ENCODE assay signal across 20 cellular contexts in the genomic region with DNA sequence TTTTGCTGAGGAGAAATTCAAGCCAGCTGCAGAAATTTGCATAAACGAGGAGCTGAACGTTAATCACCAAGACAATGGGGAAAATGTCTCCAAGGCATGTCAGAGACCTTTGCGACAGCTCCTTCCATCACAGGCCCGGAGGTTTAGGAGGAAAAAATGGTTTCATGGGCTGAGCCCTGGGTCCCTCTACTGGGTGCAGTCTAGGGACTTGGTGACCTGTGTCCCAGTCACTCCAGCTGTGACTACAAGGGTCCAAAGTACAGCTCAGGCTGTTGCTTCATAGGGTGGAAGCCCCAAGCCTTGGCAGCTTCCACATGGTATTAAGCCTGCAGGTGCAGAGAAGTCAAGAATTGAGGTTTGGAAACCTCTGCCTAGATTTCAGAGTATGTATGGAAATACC.
DNase-seq lines count a peak whose midpoint lies in the region; ATAC-seq, FAIRE-seq and TF ChIP-seq lines count a peak whose summit lies in the region.
"Had no signal": no experiment of that assay in that cellular context is flagged by ENCODE, and none has a peak within 500 bp of the region (broad histone marks: within the 10 kb centered on the region; RNA-seq: fewer than 3 reads in every experiment).

No MANE protein-coding gene starts in this region.

- no peak for TF ChIP-seq POLR2A in A549 (IDR thresholded peaks at IDR 0.05; ENCODE audit: low read length)

- POLR2A ChIA-PET in A549 (lab: Yijun Ruan, JAX), result no interaction called here

- peaks cover 0 to 3% of the 10 kb centered on the region in 2 donors for H3K36me3 ChIP-seq in small intestine (ENCODE audit: control insufficient read depth in 2 of 2, insufficient read depth in 2 of 2, low read length in 2 of 2)

- TF ChIP-seq EP300 in A549 (IDR thresholded peaks at IDR 0.05), result no peak

- no peak overlapping the region for H3K4me2 ChIP-seq in A549
- H3K4me2 ChIP-seq: GM23338 had no signal

- peaks cover 2% of the 10 kb centered on the region; the same call in 1 of the 3 replicates for H3K4me1 ChIP-seq in A549
- peaks cover 0 to 5% of the 10 kb centered on the region in 2 donors for H3K4me1 ChIP-seq in small intestine (ENCODE audit: control insufficient read depth in 2 of 2, insufficient read depth in 1 of 2, low read depth in 1 of 2, low read length in 1 of 2)

- H3K4me3 ChIP-seq in A549 (no peak overlapping the region), small intestine (ENCODE audit: low read depth in 1 of 2, low read length in 2 of 2) (no peak overlapping the region)
- H3K4me3 ChIP-seq: GM23338 had no signal

- H3K27me3 ChIP-seq in small intestine (ENCODE audit: control insufficient read depth in 2 of 2, insufficient read depth in 2 of 2, low read length in 2 of 2), result no peaks in the 10 kb centered on the region

- H3K9me3 ChIP-seq in A549 (peaks cover 20% of the 10 kb centered on the region), small intestine (ENCODE audit: control insufficient read depth, low read depth) (no peaks in the 10 kb centered on the region)

- FAIRE-seq in A549 (lab: Jason Lieb, UNC) (no peak), small intestine (lab: Jason Lieb, UNC) (no peak)
- FAIRE-seq: D721Med, G401.6, GM12891, H54 had no signal

- DNase-seq in A549 (ENCODE audit: low read depth in 1 of 2, low spot score in 1 of 2) (peak in 1 of 2 experiments; percentile 5), LoVo (ENCODE audit: low spot score) (peak; percentile 24), left lobe of liver (ENCODE audit: low spot score) (peak; percentile 78), small intestine (peak; percentile 68), pons (ENCODE audit: low spot score) (no peak), NCI-H345 treated with DMSO at 0.1 percent for 48 hours (lab: John Stamatoyannopoulos, UW; ENCODE audit: unreplicated experiment) (no peak)
- no peak for DNase-seq in activated T-cell treated with anti-CD3 and anti-CD28 coated beads, Interleukin-2, amount 50 U/mL, for 1 hour
- DNase-seq: C1 segment of cervical spinal cord; CD4-positive, CD25-positive, alpha-beta regulatory T cell; HCEC 1CT; HFFc6; IMR-90; KBM-7 had no signal

- no peak overlapping the region for H3K27ac ChIP-seq in A549
- H3K27ac ChIP-seq in small intestine (ENCODE audit: low read depth in 1 of 2, low read length in 1 of 2), result no peak overlapping the region
- H3K27ac ChIP-seq: 22Rv1, HL-60 had no signal

- TF ChIP-seq RAD21 in A549 (conservative IDR thresholded peaks at IDR 0.05 in 1 of 2, IDR thresholded peaks at IDR 0.05 in 1 of 2), result no peak

- CTCF ChIA-PET in A549 (lab: Yijun Ruan, JAX), result no interaction called here

- ATAC-seq in A549, result no peak
- ATAC-seq in left lobe of liver, result peak; percentile 76
- ATAC-seq: GM23338 had no signal

- 86% methylated on average over 4 of the region's 4 CpGs for WGBS in A549 (ENCODE audit: missing lambda C conversion rate)
- 98 to 100% (median 99%) methylated on average over 4 of the region's 4 CpGs for WGBS in small intestine, 3 donors

- TF ChIP-seq CTCF in A549 (IDR thresholded peaks at IDR 0.05), result no peak

TF ChIP-seq in A549, 52 proteins besides CTCF, POLR2A, EP300 and RAD21:
- TF ChIP-seq ZFP36 (IDR thresholded peaks at IDR 0.05; ENCODE audit: borderline replicate concordance, partially characterized antibody), result peak; percentile 91
- TF ChIP-seq, protein P1, sequence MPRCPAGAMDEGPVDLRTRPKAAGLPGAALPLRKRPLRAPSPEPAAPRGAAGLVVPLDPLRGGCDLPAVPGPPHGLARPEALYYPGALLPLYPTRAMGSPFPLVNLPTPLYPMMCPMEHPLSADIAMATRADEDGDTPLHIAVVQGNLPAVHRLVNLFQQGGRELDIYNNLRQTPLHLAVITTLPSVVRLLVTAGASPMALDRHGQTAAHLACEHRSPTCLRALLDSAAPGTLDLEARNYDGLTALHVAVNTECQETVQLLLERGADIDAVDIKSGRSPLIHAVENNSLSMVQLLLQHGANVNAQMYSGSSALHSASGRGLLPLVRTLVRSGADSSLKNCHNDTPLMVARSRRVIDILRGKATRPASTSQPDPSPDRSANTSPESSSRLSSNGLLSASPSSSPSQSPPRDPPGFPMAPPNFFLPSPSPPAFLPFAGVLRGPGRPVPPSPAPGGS (IDR thresholded peaks at IDR 0.05), result no peak
- no peak for TF ChIP-seq CEBPB (IDR thresholded peaks at IDR 0.05)
- no peak for TF ChIP-seq RNF2 (IDR thresholded peaks at IDR 0.05; ENCODE audit: borderline replicate concordance, low read depth)

Comparison
In these comparisons a context has a peak if more than half of its experiments do, and no peak if none do; other contexts are left out.
1. DNase-seq: peak in LoVo (single experiment), left lobe of liver (single experiment) and small intestine (single experiment); none in pons (single experiment), activated T-cell treated with anti-CD3 and anti-CD28 coated beads, Interleukin-2, amount 50 U/mL, for 1 hour (single experiment) and NCI-H345 treated with DMSO at 0.1 percent for 48 hours (single experiment).